Comparison of ENCODE assay signal across 8 cellular contexts in the genomic region with DNA sequence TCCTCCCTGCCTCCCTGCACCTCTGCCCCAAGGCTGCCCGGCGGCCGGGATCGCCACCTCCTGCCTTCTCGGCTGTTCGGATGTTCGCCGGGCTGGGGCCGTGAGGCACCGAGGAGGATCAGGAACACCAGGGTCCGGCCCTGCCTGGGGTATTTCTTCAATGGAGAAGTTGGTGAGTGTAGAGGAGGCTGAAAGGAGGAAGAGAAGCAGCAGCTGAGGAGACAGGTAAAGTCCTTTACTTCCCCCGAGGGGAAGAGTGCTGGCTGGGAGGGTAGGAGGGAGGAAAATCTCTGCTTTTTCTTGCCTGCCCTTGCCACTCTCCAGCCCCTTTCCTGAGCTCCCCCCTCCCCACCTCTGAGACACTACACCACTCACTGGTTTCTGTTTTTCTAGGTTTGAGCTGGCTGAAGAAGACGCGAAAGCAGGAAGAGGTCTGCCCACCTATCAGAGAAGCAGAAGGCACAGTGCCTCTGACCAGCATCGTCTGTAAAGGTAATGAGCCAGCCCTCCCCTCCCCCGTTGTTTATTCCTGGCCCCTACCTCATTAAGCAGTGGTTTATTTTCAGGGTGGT. TPM values are rescaled to one million over a fixed set of nuclear protein-coding genes. Genes with fewer than 3 reads are reported as not detected.
DNase-seq lines count a peak whose midpoint lies in the region; ATAC-seq and TF ChIP-seq lines count a peak whose summit lies in the region.

No MANE protein-coding gene starts in this region.

- H3K27ac ChIP-seq in CD8-positive, alpha-beta memory T cell (ENCODE audit: low read depth, low read length), result peak overlapping the region; percentile 82
- H3K27ac ChIP-seq in SK-N-SH (ENCODE audit: low read depth in 2 of 2, low read length in 1 of 2), result peak overlapping the region; percentile 63 to 87
- no peak overlapping the region for H3K27ac ChIP-seq in mesenchymal stem cell (ENCODE audit: low read length, poor library complexity, severe bottlenecking)
- peak overlapping the region; percentile 60 to 95 (median 89) for H3K27ac ChIP-seq in tibial nerve

- H3K9me2 ChIP-seq in SK-N-SH, result no peaks in the 10 kb centered on the region

- no peak overlapping the region for H3K23ac ChIP-seq in mesenchymal stem cell (ENCODE audit: low read length in 2 of 2)

- peak overlapping the region; percentile 80 for H2AFZ ChIP-seq in SK-N-SH (ENCODE audit: low read depth)
- peak overlapping the region; percentile 46 for H2AFZ ChIP-seq in mesenchymal stem cell (ENCODE audit: low read depth, low read length)

- peaks cover 58% of the 10 kb centered on the region for H3K4me1 ChIP-seq in CD8-positive, alpha-beta memory T cell (ENCODE audit: insufficient read depth, low read length)
- H3K4me1 ChIP-seq in SK-N-SH (ENCODE audit: control insufficient read depth in 1 of 2, insufficient read depth in 2 of 2, low read depth in 1 of 2, low read length in 1 of 2) (peaks cover 5 to 18% of the 10 kb centered on the region in 2 experiments; a peak in 3 of 4 replicates), mesenchymal stem cell (ENCODE audit: control insufficient read depth, insufficient read depth, low read depth, low read length) (peaks cover 5% of the 10 kb centered on the region), tibial nerve (peaks cover 0 to 56% (median 19%) of the 10 kb centered on the region in 4 donors)

- H4K8ac ChIP-seq in mesenchymal stem cell (ENCODE audit: low read length), result peak overlapping the region; percentile 27

- no peak overlapping the region for H2AK5ac ChIP-seq in mesenchymal stem cell (ENCODE audit: low read length, severe bottlenecking)

- H3K4me2 ChIP-seq in SK-N-SH, result peak overlapping the region; percentile 82
- peak overlapping the region; percentile 66 for H3K4me2 ChIP-seq in mesenchymal stem cell (ENCODE audit: low read length, poor library complexity, severe bottlenecking)

- H3K9me3 Mint-ChIP-seq in CD8-positive, alpha-beta memory T cell, result no peaks in the 10 kb centered on the region
- no peaks in the 10 kb centered on the region for H3K9me3 Mint-ChIP-seq in central memory CD8-positive, alpha-beta T cell

- WGBS in SK-N-SH (ENCODE audit: low lambda C conversion rate), result 2% methylated on average over 16 of the region's 16 CpGs
- WGBS in mesenchymal stem cell, result 3% methylated on average over 15 of the region's 16 CpGs
- WGBS in tibial nerve, 2 donors, result 0 to 1% methylated on average over 16 of the region's 16 CpGs

- peaks cover 0 to 42% (median 9%) of the 10 kb centered on the region in 3 donors for H3K36me3 Mint-ChIP-seq in CD8-positive, alpha-beta memory T cell
- peaks cover 20% of the 10 kb centered on the region for H3K36me3 Mint-ChIP-seq in central memory CD8-positive, alpha-beta T cell (ENCODE audit: insufficient read depth)

- H3K79me2 ChIP-seq in SK-N-SH (ENCODE audit: insufficient read depth), result peaks cover 89% of the 10 kb centered on the region

- H4K91ac ChIP-seq in mesenchymal stem cell (ENCODE audit: low read length), result peak overlapping the region; percentile 29

- peak; percentile 41 for ATAC-seq in HG03280 (IDR thresholded peaks at IDR 0.05; ENCODE audit: unreplicated experiment)
- ATAC-seq in central memory CD8-positive, alpha-beta T cell (replicated peaks; ENCODE audit: extremely low read depth, poor library complexity, severe bottlenecking), result peak; percentile 11

- peak overlapping the region; percentile 27 to 81 for H3K4ac ChIP-seq in mesenchymal stem cell (ENCODE audit: low read depth in 1 of 2, low read length in 2 of 2)

- peaks cover 44 to 59% (median 59%) of the 10 kb centered on the region in 3 donors for H3K4me1 Mint-ChIP-seq in CD8-positive, alpha-beta memory T cell
- H3K4me1 Mint-ChIP-seq in central memory CD8-positive, alpha-beta T cell, result peaks cover 41% of the 10 kb centered on the region

- peaks cover 17% of the 10 kb centered on the region for H3K79me1 ChIP-seq in mesenchymal stem cell (replicated peaks; ENCODE audit: low read length, poor library complexity, severe bottlenecking)

- no peak for TF ChIP-seq RAD21 in SK-N-SH (IDR thresholded peaks at IDR 0.05; ENCODE audit: low read length)

- peak in 4 of 5 donors; percentile 7 to 53 (median 24) for DNase-seq in CD8-positive, alpha-beta memory T cell
- DNase-seq in GM19238 (ENCODE audit: insufficient read length, low spot score) (peak; percentile 29), SK-N-SH (peak; percentile 10), mesenchymal stem cell (peak; percentile 63), tibial nerve (ENCODE audit: low spot score in 2 of 2) (no peak), DMS79 (lab: John Stamatoyannopoulos, UW) (no peak)
- peak in 1 of 2 donors; percentile 13 for DNase-seq in central memory CD8-positive, alpha-beta T cell (ENCODE audit: low spot score in 2 of 2)

- H3K4me3 ChIP-seq in CD8-positive, alpha-beta memory T cell (ENCODE audit: low read length), result peak overlapping the region; percentile 81
- peak overlapping the region; percentile 89 to 99 for H3K4me3 ChIP-seq in SK-N-SH (ENCODE audit: low read depth in 2 of 2, low read length in 1 of 2)
- peak overlapping the region; percentile 93 to 96 for H3K4me3 ChIP-seq in mesenchymal stem cell (ENCODE audit: insufficient read depth in 1 of 2, low read depth in 1 of 2, low read length in 2 of 2)
- peak overlapping the region; percentile 85 to 99 (median 92) for H3K4me3 ChIP-seq in tibial nerve

- no peaks in the 10 kb centered on the region for H3F3A ChIP-seq in SK-N-SH (replicated peaks; ENCODE audit: insufficient read depth)

- no peak overlapping the region for H2BK5ac ChIP-seq in mesenchymal stem cell (ENCODE audit: low read depth, low read length, poor library complexity, severe bottlenecking)

- H3K14ac ChIP-seq in mesenchymal stem cell (ENCODE audit: low read length in 2 of 2), result no peak overlapping the region

- H3K27ac Mint-ChIP-seq in CD8-positive, alpha-beta memory T cell, result peak overlapping the region in 7 of 8 donors; percentile 84 to 96 (median 95)
- no peak overlapping the region for H3K27ac Mint-ChIP-seq in central memory CD8-positive, alpha-beta T cell (ENCODE audit: low read depth)

- TF ChIP-seq CTCF in SK-N-SH (IDR thresholded peaks at IDR 0.05) (no peak), tibial nerve (IDR thresholded peaks at IDR 0.05) (no peak)

- H3K9ac ChIP-seq in SK-N-SH, result peak overlapping the region; percentile 89
- peak overlapping the region; percentile 96 for H3K9ac ChIP-seq in mesenchymal stem cell (ENCODE audit: low read length)

- CTCF ChIA-PET in CD8-positive, alpha-beta memory T cell (lab: Charles Lee), result interaction anchor here (0.7 to 4.3 kb wide), 4 partner anchors 23 to 260 kb away, joined by 3 to 24 read pairs (median 7); no protein-coding TSS in a partner anchor
- CTCF ChIA-PET in SK-N-SH (lab: Yijun Ruan, JAX), result interaction anchor here (0.6 to 3.5 kb wide), 4 partner anchors 30 to 405 kb away, joined by 3 to 22 read pairs (median 12); no protein-coding TSS in a partner anchor

- H3K36me3 ChIP-seq in CD8-positive, alpha-beta memory T cell (ENCODE audit: insufficient read depth, low read length), result no peaks in the 10 kb centered on the region
- H3K36me3 ChIP-seq in SK-N-SH (replicated peaks in 1 of 2; ENCODE audit: control insufficient read depth in 1 of 2, insufficient read depth in 2 of 2, low read length in 1 of 2) (peaks cover 21 to 31% of the 10 kb centered on the region in 2 experiments), mesenchymal stem cell (ENCODE audit: control insufficient read depth in 1 of 2, insufficient read depth in 2 of 2, low read depth in 1 of 2, low read length in 2 of 2) (peaks cover 3 to 32% of the 10 kb centered on the region in 2 experiments), tibial nerve (peaks cover 0 to 8% (median 0%) of the 10 kb centered on the region in 3 donors)

- H3K27me3 ChIP-seq in CD8-positive, alpha-beta memory T cell (ENCODE audit: insufficient read depth, low read length, poor library complexity, severe bottlenecking), result no peaks in the 10 kb centered on the region
- H3K27me3 ChIP-seq in SK-N-SH (ENCODE audit: insufficient read depth) (no peaks in the 10 kb centered on the region), mesenchymal stem cell (ENCODE audit: control insufficient read depth in 1 of 2, insufficient read depth in 1 of 2, low read length in 2 of 2) (no peaks in the 10 kb centered on the region), tibial nerve (no peaks in the 10 kb centered on the region)

- POLR2A ChIA-PET in CD8-positive, alpha-beta memory T cell (lab: Charles Lee), result interaction anchor here (0.6 to 0.8 kb wide), 2 partner anchors 677 to 1495 kb away, joined by 3 to 4 read pairs; no protein-coding TSS in a partner anchor
- POLR2A ChIA-PET in SK-N-SH (lab: Yijun Ruan, JAX), result interaction anchor here (1.3 kb wide), 1 partner anchor 261 kb away, joined by 3 read pairs; a partner anchor contains a TSS

- TF ChIP-seq EP300 in SK-N-SH (IDR thresholded peaks at IDR 0.05; ENCODE audit: borderline replicate concordance in 1 of 2, low read depth in 1 of 2, low read length in 1 of 2) (no peak), tibial nerve (IDR thresholded peaks at IDR 0.05) (no peak)

- H3K27me3 Mint-ChIP-seq in CD8-positive, alpha-beta memory T cell, result no peaks in the 10 kb centered on the region
- no peaks in the 10 kb centered on the region for H3K27me3 Mint-ChIP-seq in central memory CD8-positive, alpha-beta T cell

- TF ChIP-seq POLR2A in tibial nerve (IDR thresholded peaks at IDR 0.05), result no peak

- H3K18ac ChIP-seq in mesenchymal stem cell (ENCODE audit: low read depth in 1 of 2, low read length in 2 of 2), result peak overlapping the region; percentile 1 to 75

- no peak overlapping the region for H2BK15ac ChIP-seq in mesenchymal stem cell (ENCODE audit: low read depth, poor library complexity, severe bottlenecking)

- no peak overlapping the region for H3K4me3 Mint-ChIP-seq in CD8-positive, alpha-beta memory T cell
- H3K4me3 Mint-ChIP-seq in central memory CD8-positive, alpha-beta T cell, result no peak overlapping the region

- no peak overlapping the region for H2BK120ac ChIP-seq in mesenchymal stem cell (ENCODE audit: low read depth, low read length)

- H3K9me3 ChIP-seq in CD8-positive, alpha-beta memory T cell (ENCODE audit: low read length), result no peaks in the 10 kb centered on the region
- H3K9me3 ChIP-seq in SK-N-SH (no peaks in the 10 kb centered on the region), mesenchymal stem cell (ENCODE audit: control insufficient read depth, low read length) (no peaks in the 10 kb centered on the region), tibial nerve (no peaks in the 10 kb centered on the region)

- H2BK12ac ChIP-seq in mesenchymal stem cell (ENCODE audit: low read length in 2 of 2), result no peak overlapping the region

- no peaks in the 10 kb centered on the region for H4K20me1 ChIP-seq in SK-N-SH (ENCODE audit: insufficient read depth)

RNA-seq across cellular contexts. Expression of a gene that starts 0.5 kb away (rescaled TPM):
- 10 to 100 TPM; 14.9 to 16.0 TPM for total RNA-seq in CD8-positive, alpha-beta memory T cell
- 11.2 TPM for polyA plus RNA-seq in CD8-positive, alpha-beta memory T cell
- polyA plus RNA-seq in SK-N-SH (2012; rRNA removed), result 6.1 and 7.7 TPM in 2 replicates
- polyA plus RNA-seq in SK-N-SH (2012; cell fraction: cytosol; rRNA removed), result 6.7 and 7.4 TPM in 2 replicates
- polyA plus RNA-seq in SK-N-SH (2012; cell fraction: nucleus; rRNA removed), result 4.7 and 7.1 TPM in 2 replicates
- polyA plus RNA-seq in mesenchymal stem cell (2013, experiment 1 of 2), result 5.8 TPM
- 6.4 TPM for polyA plus RNA-seq in mesenchymal stem cell (2013, experiment 2 of 2)
- total RNA-seq in tibial nerve, result 10 to 100 TPM; 11.4 to 12.7 (median 12.1) TPM

RNA-seq across cellular contexts. Expression of a gene that starts 0.9 kb away (rescaled TPM):
- total RNA-seq in CD8-positive, alpha-beta memory T cell, result 10 to 100 TPM; 29.6 to 31.0 TPM
- 46.1 TPM for polyA plus RNA-seq in CD8-positive, alpha-beta memory T cell
- polyA plus RNA-seq in SK-N-SH (2012; rRNA removed), result 5.0 and 6.9 TPM in 2 replicates
- polyA plus RNA-seq in SK-N-SH (2012; cell fraction: cytosol; rRNA removed), result 4.6 and 4.7 TPM in 2 replicates
- polyA plus RNA-seq in SK-N-SH (2012; cell fraction: nucleus; rRNA removed), result 10.8 and 22.3 TPM in 2 replicates
- polyA plus RNA-seq in mesenchymal stem cell (2013, experiment 1 of 2), result 5.8 TPM
- 7.2 TPM for polyA plus RNA-seq in mesenchymal stem cell (2013, experiment 2 of 2)
- 10 to 100 TPM; 10.7 to 76.6 (median 35.7) TPM for total RNA-seq in tibial nerve

Comparison
In these comparisons a context has a peak if more than half of its experiments do, and no peak if none do; other contexts are left out.
1. DNase-seq: peak in CD8-positive, alpha-beta memory T cell (4 of 5), GM19238 (single experiment), SK-N-SH (single experiment) and mesenchymal stem cell (single experiment); none in tibial nerve (0 of 2) and DMS79 (single experiment).
2. Peak in every context shown above with its lines, with median percentiles within 50 percentile points of each other: H3K4me3 ChIP-seq.